Comparison of ENCODE assay signal across 8 cellular contexts in genomic region chr2:105397025-105397722, GRCh38. TPM values are rescaled to one million over a fixed set of nuclear protein-coding genes. Genes with fewer than 3 reads are reported as not detected.
A peak's percentile ranks its signal among the peaks of the same experiment; 100 is the strongest.
DNase-seq lines count a peak whose midpoint lies in the region; ATAC-seq, FAIRE-seq and TF ChIP-seq lines count a peak whose summit lies in the region.

No MANE protein-coding gene starts in this region.

- H2BK20ac ChIP-seq in IMR-90 (ENCODE audit: low read depth, low read length): peak overlapping the region; percentile 80

- H3K27ac ChIP-seq in IMR-90 (ENCODE audit: insufficient read depth, low read length): peak overlapping the region; percentile 100

- CTCF ChIA-PET in IMR-90 (lab: Yijun Ruan, JAX): interaction anchor here (1.2 to 1.5 kb wide), 2 partner anchors 13 to 122 kb away, joined by 3 read pairs; no protein-coding TSS in a partner anchor

- peak overlapping the region; percentile 63 for H2BK120ac ChIP-seq in IMR-90 (ENCODE audit: low read depth, low read length)

- dilution Hi-C loops in IMR-90 (cut with HindIII; ENCODE audit: low sequenced_read_pairs, unreplicated experiment): no loop called here

- peaks cover 12 to 49% of the 10 kb centered on the region in 2 experiments for H3K79me1 ChIP-seq in IMR-90 (ENCODE audit: low read depth in 1 of 2, low read length in 2 of 2)

- peak overlapping the region; percentile 84 for H3K14ac ChIP-seq in IMR-90 (replicated peaks; ENCODE audit: low read depth, low read length)

- TF ChIP-seq POLR2A in IMR-90 (IDR thresholded peaks at IDR 0.05; ENCODE audit: low read depth, low read length): peak; percentile 91

- peak overlapping the region; percentile 86 for H2BK15ac ChIP-seq in IMR-90 (ENCODE audit: low read depth, low read length)

- in situ Hi-C loops in IMR-90 (cut with MboI; ENCODE audit: low sequenced_read_pairs): no loop called here

- peaks cover 7% of the 10 kb centered on the region for H3K4me1 Mint-ChIP-seq in T-helper 17 cell

- H3K4ac ChIP-seq in IMR-90 (ENCODE audit: low read depth, low read length): peak overlapping the region; percentile 93

- H3K23ac ChIP-seq in IMR-90 (ENCODE audit: low read depth, low read length): peak overlapping the region; percentile 89

- WGBS in IMR-90 (ENCODE audit: extremely low coverage in 2 of 2, insufficient read length in 1 of 2), 2 experiments: 100% methylated on average over 1 of the region's 13 CpGs; no CpG with 5 or more reads in 1 of the 2 experiments

- peak overlapping the region; percentile 99 for H4K5ac ChIP-seq in IMR-90 (ENCODE audit: low read depth, low read length)

- 0 out of 2 replicates have a peak, but pooled peaks have one; percentile 1 for ATAC-seq in IMR-90 (ENCODE audit: low read depth)
- no peak for ATAC-seq in T-helper 17 cell
- no peak for ATAC-seq in GM21526 (IDR thresholded peaks at IDR 0.05; ENCODE audit: low FRiP score, unreplicated experiment)

- no peak for FAIRE-seq in bronchial epithelial cell (lab: Jason Lieb, UNC)

- H3K4me3 Mint-ChIP-seq in T-helper 17 cell: no peak overlapping the region

- H3K9me1 ChIP-seq in IMR-90 (ENCODE audit: insufficient read depth, low read length): peaks cover 25% of the 10 kb centered on the region

- peak overlapping the region; percentile 98 for H3K4me2 ChIP-seq in IMR-90 (ENCODE audit: low read depth, low read length)

- no peak for TF ChIP-seq RAD21 in IMR-90 (IDR thresholded peaks at IDR 0.05; ENCODE audit: low read length)

- no peak for TF ChIP-seq CTCF in IMR-90 (conservative IDR thresholded peaks at IDR 0.05; ENCODE audit: low read depth, low read length)
- TF ChIP-seq CTCF in bronchial epithelial cell (IDR thresholded peaks at IDR 0.05; ENCODE audit: insufficient read depth, low read length, severe bottlenecking): no peak

- H4K8ac ChIP-seq in IMR-90 (ENCODE audit: low read depth in 2 of 2, low read length in 2 of 2): peak overlapping the region; percentile 96 to 99

- peak overlapping the region; percentile 100 for H3K18ac ChIP-seq in IMR-90 (ENCODE audit: low read depth, low read length)

- H3K36me3 ChIP-seq in IMR-90 (ENCODE audit: control insufficient read depth, insufficient read depth, low read length) (peaks cover 41% of the 10 kb centered on the region), bronchial epithelial cell (ENCODE audit: control insufficient read depth, insufficient read depth, low read length) (peaks cover 12% of the 10 kb centered on the region)

- H3K4me1 ChIP-seq in IMR-90 (ENCODE audit: control insufficient read depth, insufficient read depth, low read length): peaks cover 27% of the 10 kb centered on the region

- TSS peak; percentile 85 for BruUV-seq in IMR-90 (replicated peaks; lab: Mats Ljungman, UMichigan)

- H3K9me3 ChIP-seq in IMR-90 (ENCODE audit: control insufficient read depth, insufficient read depth, low read length): no peaks in the 10 kb centered on the region
- no peaks in the 10 kb centered on the region for H3K9me3 ChIP-seq in T-helper 17 cell (ENCODE audit: control insufficient read depth, low read length, poor library complexity, severe bottlenecking)

- peak overlapping the region; percentile 99 for H3K4me3 ChIP-seq in IMR-90 (ENCODE audit: insufficient read depth, low read depth, low read length)
- peak overlapping the region; percentile 86 for H3K4me3 ChIP-seq in bronchial epithelial cell (ENCODE audit: low read depth, low read length)

- H2AFZ ChIP-seq in IMR-90 (replicated peaks; ENCODE audit: low read length, poor library complexity): no peak overlapping the region

- H3K27ac Mint-ChIP-seq in T-helper 17 cell: no peak overlapping the region

- H3K9ac ChIP-seq in IMR-90 (ENCODE audit: low read depth, low read length): peak overlapping the region; percentile 100

- H4K91ac ChIP-seq in IMR-90 (ENCODE audit: insufficient read depth, low read depth, low read length): peak overlapping the region; percentile 86

- peak overlapping the region; percentile 99 for H2BK5ac ChIP-seq in IMR-90 (ENCODE audit: low read depth, low read length, poor library complexity, severe bottlenecking)

- H2AK5ac ChIP-seq in IMR-90 (ENCODE audit: low read depth, low read length): peak overlapping the region; percentile 99

- peak; percentile 27 for DNase-seq in AG20443 (ENCODE audit: low spot score)
- DNase-seq in IMR-90: no peak
- DNase-seq in bronchial epithelial cell (ENCODE audit: low read depth): no peak
- DNase-seq in myocyte (ENCODE audit: low read depth): peak; percentile 61
- DNase-seq in NOMO-1 (lab: John Stamatoyannopoulos, UW; ENCODE audit: unreplicated experiment in 2 of 2): no peak
- no peak for DNase-seq in activated CD8-positive, alpha-beta memory T cell treated with anti-CD3 and anti-CD28 coated beads for 24 hours
- no peak for DNase-seq in T-helper 17 cell

- intact Hi-C loops in IMR-90 (cut with micrococcal nuclease): loop anchor here (2.0 kb wide), 2 partner anchors 48 to 124 kb away; no protein-coding TSS in a partner anchor

- no peak overlapping the region for H2AK9ac ChIP-seq in IMR-90 (replicated peaks; ENCODE audit: low read depth, low read length, poor library complexity)

- H4K20me1 ChIP-seq in IMR-90 (ENCODE audit: insufficient read depth, low read length): peaks cover 45% of the 10 kb centered on the region

- peaks cover 4% of the 10 kb centered on the region for H3K36me3 Mint-ChIP-seq in T-helper 17 cell (ENCODE audit: low read depth)

- POLR2A ChIA-PET in IMR-90 (lab: Charles Lee; ENCODE audit: unreplicated experiment): interaction anchor here (0.6 kb wide), 1 partner anchor 124 kb away, joined by 4 read pairs; no protein-coding TSS in a partner anchor

- H3K27me3 ChIP-seq in IMR-90 (ENCODE audit: control insufficient read depth, insufficient read depth, low read length) (no peaks in the 10 kb centered on the region), bronchial epithelial cell (ENCODE audit: control insufficient read depth, insufficient read depth, low read length) (no peaks in the 10 kb centered on the region)

- peak overlapping the region; percentile 95 for H3K56ac ChIP-seq in IMR-90 (ENCODE audit: extremely low read depth, insufficient read depth, low read length)

- H3K27me3 Mint-ChIP-seq in T-helper 17 cell: peaks cover 43% of the 10 kb centered on the region

TF ChIP-seq in IMR-90, 13 proteins besides CTCF, POLR2A, EP300 and RAD21:
- TF ChIP-seq BHLHE40 (IDR thresholded peaks at IDR 0.05; ENCODE audit: low read depth, low read length) (no peak), MAFK (IDR thresholded peaks at IDR 0.05; ENCODE audit: low read depth, low read length) (no peak), RFX5 (IDR thresholded peaks at IDR 0.05; ENCODE audit: low read depth, low read length) (no peak)

RNA-seq across cellular contexts. Expression of gene FHL2, which starts 1.7 kb away (rescaled TPM):
- 373 and 464 TPM in 2 replicates for total RNA-seq in IMR-90 (2012; rRNA removed)
- polyA plus RNA-seq in IMR-90 (2012; rRNA removed): 550 and 574 TPM in 2 replicates
- 533 and 781 TPM in 2 replicates for polyA plus RNA-seq in IMR-90 (2012; cell fraction: cytosol; rRNA removed)
- polyA plus RNA-seq in IMR-90 (2012; cell fraction: nucleus; rRNA removed; ENCODE audit: low replicate concordance): 291 and 300 TPM in 2 replicates
- total RNA-seq in bronchial epithelial cell: 67.2 and 76.9 TPM in 2 replicates
- total RNA-seq in myocyte: 42.0 and 47.4 TPM in 2 replicates
- polyA plus RNA-seq in myocyte (2012): 230 TPM
- total RNA-seq in T-helper 17 cell: 1 to 10 TPM in 1 of 2 donors, under 1 TPM in 1; 0.65 to 8.9 TPM

RNA-seq across cellular contexts. Expression of gene C2orf49, which starts 59.8 kb away (rescaled TPM):
- total RNA-seq in IMR-90 (2012; rRNA removed) (3.8 and 11.1 TPM in 2 replicates), bronchial epithelial cell (25.6 and 28.2 TPM in 2 replicates), myocyte (32.8 and 33.9 TPM in 2 replicates), T-helper 17 cell (10 to 100 TPM; 18.1 to 21.5 TPM)
- 8.5 and 8.6 TPM in 2 replicates for polyA plus RNA-seq in IMR-90 (2012; rRNA removed)
- polyA plus RNA-seq in IMR-90 (2012; cell fraction: cytosol; rRNA removed): 1.1 and 1.3 TPM in 2 replicates
- polyA plus RNA-seq in IMR-90 (2012; cell fraction: nucleus; rRNA removed; ENCODE audit: low replicate concordance): 0.46 and 5.5 TPM in 2 replicates
- polyA plus RNA-seq in myocyte (2012): 16.4 TPM

Comparison
In these comparisons a context has a peak if more than half of its experiments do, and no peak if none do; other contexts are left out.
1. DNase-seq: peak in AG20443 (single experiment) and myocyte (single experiment); none in IMR-90 (single experiment), bronchial epithelial cell (single experiment), NOMO-1 (0 of 2), activated CD8-positive, alpha-beta memory T cell treated with anti-CD3 and anti-CD28 coated beads for 24 hours (single experiment) and T-helper 17 cell (0 of 3).